ENCODE assay signal across 22 cellular contexts in the genomic region with DNA sequence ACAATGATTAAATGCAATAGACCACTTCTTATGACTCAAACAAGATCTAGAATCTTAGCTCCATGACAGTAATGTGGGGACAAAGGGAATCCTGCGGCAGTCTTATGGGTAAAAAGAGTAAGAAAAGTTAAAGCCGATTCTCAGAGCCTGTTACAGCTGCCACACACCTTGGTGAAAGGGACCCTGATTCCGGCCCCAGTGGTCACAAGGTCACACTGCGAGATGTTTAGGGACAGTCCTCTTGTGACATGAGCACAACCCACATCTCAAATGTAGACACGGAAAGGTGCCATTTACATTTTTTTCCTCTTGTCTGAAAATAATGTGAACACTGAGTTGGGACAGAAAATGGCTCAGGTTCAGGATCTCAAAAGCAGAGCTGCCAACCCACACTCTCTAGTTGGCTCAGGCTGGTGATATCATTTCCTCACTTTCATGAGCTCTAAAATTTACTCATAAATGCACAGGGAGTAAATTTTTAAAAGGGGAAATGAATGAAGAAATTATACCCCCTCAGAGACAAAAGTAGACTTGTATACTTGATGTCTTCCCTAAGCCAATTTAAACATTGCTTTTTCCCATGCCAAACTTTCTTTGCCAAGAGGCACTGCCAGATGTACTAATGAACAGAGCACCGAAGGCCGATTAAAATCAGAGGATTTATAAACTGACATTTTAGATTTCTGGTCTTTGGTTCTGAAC.
DNase-seq lines count a peak whose midpoint lies in the region; ATAC-seq, FAIRE-seq and TF ChIP-seq lines count a peak whose summit lies in the region.
"Had no signal": no experiment of that assay in that cellular context is flagged by ENCODE, and none has a peak within 500 bp of the region (broad histone marks: within the 10 kb centered on the region; RNA-seq: fewer than 3 reads in every experiment).

No MANE protein-coding gene starts in this region.

- DNase-seq in NCI-H446 (lab: John Stamatoyannopoulos, UW) (peak; percentile 69 to 70), astrocyte of the hippocampus (ENCODE audit: low read depth, low spot score) (peak; percentile 39), medulla oblongata (ENCODE audit: extremely low spot score) (peak; percentile 16), mucosa of gallbladder (ENCODE audit: low spot score) (no peak), GM12891 (ENCODE audit: insufficient read length, low spot score) (no peak)
- DNase-seq in activated CD4-positive, alpha-beta T cell treated with anti-CD3 and anti-CD28 coated beads, Interleukin-2, amount 50 U/mL, for 48 hours, result no peak
- DNase-seq: activated CD4-positive, alpha-beta memory T cell treated with anti-CD3 and anti-CD28 coated beads, Interleukin-2, amount 10 ng/mL, durations not matched to agents 7 days and 5 days; activated naive CD4-positive, alpha-beta T cell treated with anti-CD3 and anti-CD28 coated beads, Interleukin-2, amount 10 ng/mL, durations not matched to agents 7 days and 5 days; activated T-cell treated with anti-CD3 and anti-CD28 coated beads, Interleukin-2, amount 50 U/mL, for 24 hours; cortex of kidney; glutamatergic neuron; HCEC 1CT; left lung; NCI-H146; NCI-H345; occipital lobe; SIG-M5; stimulated activated naive CD8-positive, alpha-beta T cell treated with anti-CD3 and anti-CD28 coated beads, Interleukin-15, amount 100 ng/mL, for 72 hours; WERI-Rb-1 had no signal

- peak; percentile 17; the same call in 1 of the 2 replicates for TF ChIP-seq CTCF in C4-2B (conservative IDR thresholded peaks at IDR 0.05)

- no peak for FAIRE-seq in GM12891 (lab: Jason Lieb, UNC)
- FAIRE-seq: endothelial cell of umbilical vein had no signal

- no peak for ATAC-seq in GM21381 (IDR thresholded peaks at IDR 0.05; ENCODE audit: unreplicated experiment)
- ATAC-seq: left lung; stimulated activated naive CD8-positive, alpha-beta T cell treated with anti-CD3 and anti-CD28 coated beads, Interleukin-15, amount 100 ng/mL, for 72 hours had no signal

- H3K27ac ChIP-seq in C4-2B, result no peak overlapping the region
- H3K27ac ChIP-seq: left lung, WERI-Rb-1 had no signal

- TF ChIP-seq POLR2A in GM12891 (IDR thresholded peaks at IDR 0.05; ENCODE audit: low read depth, low read length), result no peak

TF ChIP-seq in GM12891, 5 proteins besides CTCF, POLR2A, EP300 and RAD21:
- TF ChIP-seq PAX5 (IDR thresholded peaks at IDR 0.05; ENCODE audit: insufficient read depth, low read length, severe bottlenecking) (no peak), POU2F2 (IDR thresholded peaks at IDR 0.05; ENCODE audit: low read depth, low read length) (no peak), POLR2AphosphoS5 (IDR thresholded peaks at IDR 0.05; ENCODE audit: low read depth, low read length) (no peak)

Comparison
In these comparisons a context has a peak if more than half of its experiments do, and no peak if none do; other contexts are left out.
1. DNase-seq: peak in NCI-H446 (2 of 2), astrocyte of the hippocampus (single experiment) and medulla oblongata (single experiment); none in mucosa of gallbladder (single experiment), GM12891 (single experiment) and activated CD4-positive, alpha-beta T cell treated with anti-CD3 and anti-CD28 coated beads, Interleukin-2, amount 50 U/mL, for 48 hours (0 of 2).